Comparison of ENCODE assay signal across 28 cellular contexts in genomic region chr11:70132641-70133040, GRCh38. TPM values are rescaled to one million over a fixed set of nuclear protein-coding genes. Genes with fewer than 3 reads are reported as not detected.
DNase-seq lines count a peak whose midpoint lies in the region; ATAC-seq, FAIRE-seq and TF ChIP-seq lines count a peak whose summit lies in the region.
"Had no signal": no experiment of that assay in that cellular context is flagged by ENCODE, and none has a peak within 500 bp of the region (broad histone marks: within the 10 kb centered on the region; RNA-seq: fewer than 3 reads in every experiment).

No MANE protein-coding gene starts in this region.

- peak overlapping the region; percentile 35 for H2BK12ac ChIP-seq in neuronal stem cell (ENCODE audit: low read length)

- no peak overlapping the region for H4K8ac ChIP-seq in neuronal stem cell (ENCODE audit: low read depth, low read length)

- no TSS peak for BruUV-seq in K562 (replicated peaks; lab: Mats Ljungman, UMichigan)

- H3K4me3 ChIP-seq in ascending aorta: no peak overlapping the region
- H3K4me3 ChIP-seq in K562: no peak overlapping the region
- no peak overlapping the region for H3K4me3 ChIP-seq in neuronal stem cell (ENCODE audit: low read length in 2 of 2)
- H3K4me3 ChIP-seq in thoracic aorta: no peak overlapping the region
- H3K4me3 ChIP-seq: BLaER1 had no signal

- no peak overlapping the region for H2AFZ ChIP-seq in K562 (ENCODE audit: low read depth, low read length)
- no peak overlapping the region for H2AFZ ChIP-seq in neuronal stem cell (ENCODE audit: low read length)

- no peak for FAIRE-seq in K562 (lab: Jason Lieb, UNC)
- FAIRE-seq: A204.1, G401.6, GM12891, GM19239 had no signal

- H3K23ac ChIP-seq in neuronal stem cell (ENCODE audit: low read depth, low read length, poor library complexity): no peak overlapping the region

- CTCF ChIA-PET in K562 (lab: Yijun Ruan, JAX; ENCODE audit: low intra/inter-chr PET ratio): no interaction called here

- no peaks in the 10 kb centered on the region for H3K79me2 ChIP-seq in K562 (ENCODE audit: control insufficient read depth, insufficient read depth, low read length)

- no peaks in the 10 kb centered on the region for H3K79me1 ChIP-seq in neuronal stem cell (ENCODE audit: low read depth, low read length)

- H3K36me3 ChIP-seq in ascending aorta (peaks cover 43 to 55% of the 10 kb centered on the region in 2 donors), K562 (ENCODE audit: control insufficient read depth, insufficient read depth, low read length) (no peaks in the 10 kb centered on the region), neuronal stem cell (replicated peaks in 1 of 2; ENCODE audit: control insufficient read depth in 2 of 2, insufficient read depth in 2 of 2, low read length in 2 of 2) (no peaks in the 10 kb centered on the region), thoracic aorta (peaks cover 42% of the 10 kb centered on the region)
- H3K36me3 ChIP-seq: BE2C, BLaER1 had no signal

- no peak overlapping the region for H4K91ac ChIP-seq in neuronal stem cell (ENCODE audit: low read depth, low read length, poor library complexity)

- in situ Hi-C loops in K562 (cut with MboI): no loop called here
- in situ Hi-C loops in G401 (cut with HindIII; ENCODE audit: low sequenced_read_pairs): no loop called here

- H3K9me3 ChIP-seq in ascending aorta (no peaks in the 10 kb centered on the region), K562 (replicated peaks; ENCODE audit: control insufficient read depth, insufficient read depth, low read depth, low read length) (no peaks in the 10 kb centered on the region), neuronal stem cell (replicated peaks in 1 of 2; ENCODE audit: control insufficient read depth in 2 of 2, insufficient read depth in 1 of 2, low read depth in 1 of 2, low read length in 2 of 2) (no peaks in the 10 kb centered on the region), thoracic aorta (no peaks in the 10 kb centered on the region)
- H3K9me3 ChIP-seq: BE2C, BLaER1 had no signal

- ATAC-seq in K562 (no peak), thoracic aorta (ENCODE audit: insufficient number of reproducible peaks, low FRiP score, low read depth) (no peak), GM19463 (IDR thresholded peaks at IDR 0.05; ENCODE audit: unreplicated experiment) (no peak)

- TF ChIP-seq CTCF in ascending aorta (IDR thresholded peaks at IDR 0.05): no peak
- no peak for TF ChIP-seq CTCF in K562 (IDR thresholded peaks at IDR 0.05 in 2 of 3, conservative IDR thresholded peaks at IDR 0.05 in 1 of 3; ENCODE audit: insufficient read depth in 2 of 3, low read depth in 1 of 3, low read length in 3 of 3)
- no peak for TF ChIP-seq CTCF in thoracic aorta (IDR thresholded peaks at IDR 0.05)

- peaks cover 15% of the 10 kb centered on the region; the same call in 1 of the 2 replicates for H4K20me1 ChIP-seq in K562 (replicated peaks; ENCODE audit: control insufficient read depth, insufficient read depth, low read length)
- H4K20me1 ChIP-seq: BLaER1 had no signal

- H3K9ac ChIP-seq in K562 (ENCODE audit: insufficient read depth in 1 of 2, low read depth in 2 of 2, low read length in 2 of 2) (no peak overlapping the region), neuronal stem cell (ENCODE audit: low read depth, low read length, poor library complexity) (no peak overlapping the region)
- H3K9ac ChIP-seq: BLaER1 had no signal

- peak overlapping the region; percentile 33 for H2BK120ac ChIP-seq in neuronal stem cell (ENCODE audit: low read depth, low read length)

- H3K4me1 ChIP-seq in ascending aorta (peaks cover 13 to 38% of the 10 kb centered on the region in 2 donors), K562 (replicated peaks in 1 of 2; ENCODE audit: control insufficient read depth in 2 of 2, insufficient read depth in 2 of 2, low read length in 2 of 2) (peaks cover 0 to 10% of the 10 kb centered on the region in 2 experiments; a peak in 3 of 5 replicates), neuronal stem cell (ENCODE audit: control insufficient read depth in 2 of 2, insufficient read depth in 1 of 2, low read depth in 1 of 2, low read length in 2 of 2) (peaks cover 11 to 17% of the 10 kb centered on the region in 2 donors), thoracic aorta (ENCODE audit: control insufficient read depth in 1 of 2, low read depth in 2 of 2) (peaks cover 16 to 56% of the 10 kb centered on the region in 2 donors)
- H3K4me1 ChIP-seq: BE2C had no signal

- no peak overlapping the region for H2BK5ac ChIP-seq in neuronal stem cell (ENCODE audit: low read length)

- H2BK15ac ChIP-seq in neuronal stem cell (ENCODE audit: low read length): no peak overlapping the region

- peak overlapping the region; percentile 5 for H3K18ac ChIP-seq in neuronal stem cell (ENCODE audit: low read length)

- no peak for TF ChIP-seq POLR2A in K562 (conservative IDR thresholded peaks at IDR 0.05)

- H3K4me2 ChIP-seq in K562 (ENCODE audit: insufficient read depth, low read length) (no peak overlapping the region), neuronal stem cell (ENCODE audit: insufficient read depth, low read length, poor library complexity, severe bottlenecking) (no peak overlapping the region)

- no peak overlapping the region for H3K14ac ChIP-seq in neuronal stem cell (ENCODE audit: low read length)

- H3K27me3 ChIP-seq in ascending aorta (no peaks in the 10 kb centered on the region), K562 (ENCODE audit: control insufficient read depth in 2 of 2, insufficient read depth in 2 of 2, low read length in 2 of 2) (peaks cover 75 to 96% of the 10 kb centered on the region in 2 experiments), neuronal stem cell (ENCODE audit: control insufficient read depth in 3 of 3, insufficient read depth in 3 of 3, low read depth in 1 of 3, low read length in 3 of 3) (peaks cover 0 to 41% (median 11%) of the 10 kb centered on the region in 3 experiments), thoracic aorta (replicated peaks; ENCODE audit: insufficient read depth) (no peaks in the 10 kb centered on the region)
- H3K27me3 ChIP-seq: BE2C, BLaER1 had no signal

- no peak for TF ChIP-seq RAD21 in K562 (CRISPR knock-in tag; conservative IDR thresholded peaks at IDR 0.05 in 1 of 2, IDR thresholded peaks at IDR 0.05 in 1 of 2)

- H3K9me1 ChIP-seq in K562 (ENCODE audit: control insufficient read depth, insufficient read depth, low read length): no peaks in the 10 kb centered on the region

- 6% methylated on average over 4 of the region's 6 CpGs for WGBS in K562 (ENCODE audit: insufficient coverage, low coverage, missing lambda C conversion rate)
- no CpG with 5 or more reads among the region's 6 CpGs for WGBS in neuronal stem cell (ENCODE audit: extremely low coverage in 2 of 2, insufficient read length in 2 of 2, insufficient replicate concordance in 1 of 2), 2 donors

- H2AK5ac ChIP-seq in neuronal stem cell (ENCODE audit: low read depth, low read length): peak overlapping the region; percentile 82

- DNase-seq in ascending aorta (ENCODE audit: low spot score in 2 of 2) (no peak), K562 (ENCODE audit: extremely low read depth in 1 of 4, low spot score in 3 of 4) (no peak), neuronal stem cell (ENCODE audit: low spot score) (no peak), thoracic aorta (ENCODE audit: low spot score) (no peak), cerebellum (ENCODE audit: low spot score) (no peak), G401 (ENCODE audit: low spot score) (no peak)
- DNase-seq: 8988T; ACHN; BE2C; C1 segment of cervical spinal cord; CD4-positive, alpha-beta memory T cell; CD4-positive, CD25-positive, alpha-beta regulatory T cell; CD8-positive, alpha-beta memory T cell; COR-L47; DMS 273 treated with DMSO at 0.1 percent for 48 hours; DMS153; DMS53; DMS79; DND-41; EL; GF-D8 had no signal

- peak overlapping the region; percentile 12 to 86 for H3K27ac ChIP-seq in ascending aorta
- H3K27ac ChIP-seq in K562 (ENCODE audit: extremely low read depth, low read depth, low read length): no peak overlapping the region
- no peak overlapping the region for H3K27ac ChIP-seq in neuronal stem cell (replicated peaks; ENCODE audit: low read length)
- peak overlapping the region; percentile 17 to 63 for H3K27ac ChIP-seq in thoracic aorta
- H3K27ac ChIP-seq: BLaER1 had no signal

- no peak for TF ChIP-seq EP300 in K562 (IDR thresholded peaks at IDR 0.05; ENCODE audit: low read length)

- POLR2A ChIA-PET in K562 (lab: Yijun Ruan, JAX): interaction anchor here (0.7 kb wide), 1 partner anchor 67 kb away, joined by 3 read pairs; no protein-coding TSS in a partner anchor

- intact Hi-C loops in ascending aorta (cut with DNase I) (no loop called here), K562 (cut with micrococcal nuclease) (no loop called here)

- no peak overlapping the region for H3K4ac ChIP-seq in neuronal stem cell (ENCODE audit: low read length)

TF ChIP-seq in K562, 482 proteins besides CTCF, POLR2A, EP300 and RAD21:
- TF ChIP-seq KDM4B (IDR thresholded peaks at IDR 0.05; ENCODE audit: borderline replicate concordance in 2 of 2, low read depth in 1 of 2): no peak
- peak; percentile 39 for TF ChIP-seq ZFP36 (IDR thresholded peaks at IDR 0.05; ENCODE audit: low read depth, low read length, partially characterized antibody)
- no peak for TF ChIP-seq E2F3 (CRISPR knock-in tag; IDR thresholded peaks at IDR 0.05)

RNA-seq across cellular contexts. Expression of gene ANO1, which starts 54.5 kb away (rescaled TPM):
- total RNA-seq in ascending aorta: 244 TPM
- total RNA-seq in K562 (2011; cell fraction: chromatin; rRNA removed; ENCODE audit: low replicate concordance): 0.21 TPM in 1 of 2 replicates, not detected in the other
- total RNA-seq in K562 (2011; cell fraction: nucleolus; rRNA removed): 0.33 and 0.39 TPM in 2 replicates
- total RNA-seq in K562 (2011; cell fraction: nucleoplasm; rRNA removed): not detected in 2 replicates
- total RNA-seq in K562 (2014; rRNA removed): not detected in 2 replicates
- total RNA-seq in K562 (2014; rRNA removed; fragmentation: Illumina TruSeq; extraction: Trizol): not detected in 2 replicates
- not detected in 2 replicates for total RNA-seq in K562 (2015; rRNA removed; fragmentation: Illumina TruSeq; extraction: Trizol)
- total RNA-seq in K562 (2021): 0.13 TPM in 1 of 2 replicates, not detected in the other
- 0.39 TPM in 1 of 2 replicates, not detected in the other for polyA plus RNA-seq in K562 (2011; rRNA removed)
- polyA plus RNA-seq in K562 (2011; cell fraction: cytosol; rRNA removed): 0.01 and 0.10 TPM in 2 replicates
- polyA plus RNA-seq in K562 (2011; cell fraction: nucleus; rRNA removed): 0.16 and 0.38 TPM in 2 replicates
- 0.04 TPM in 1 of 2 replicates, not detected in the other for polyA plus RNA-seq in K562 (2012)
- 0.22 TPM in 1 of 2 replicates, not detected in the other for polyA plus RNA-seq in K562 (2014; fragmentation: Illumina TruSeq; extraction: Trizol)
- polyA plus RNA-seq in K562 (2014; fragmentation: Nextera tagmentation; extraction: Ambion mirVana): not detected
- polyA plus RNA-seq in K562 (2014; rRNA removed): not detected in 2 replicates
- polyA minus RNA-seq in K562 (2011; rRNA and poly(A)+ RNA removed): 0.12 TPM in 1 of 2 replicates, not detected in the other
- polyA minus RNA-seq in K562 (2011; cell fraction: cytosol; rRNA and poly(A)+ RNA removed): not detected in 2 replicates
- polyA minus RNA-seq in K562 (2011; cell fraction: nucleus; rRNA and poly(A)+ RNA removed): 0.11 and 0.27 TPM in 2 replicates
- 0.20 TPM for polyA plus RNA-seq in neuronal stem cell (2013, experiment 1 of 2)
- polyA plus RNA-seq in neuronal stem cell (2013, experiment 2 of 2): 0.28 TPM
- total RNA-seq in thoracic aorta: 100 to 1,000 TPM; 122 to 161 TPM
- total RNA-seq in cerebellum: 8.4 TPM
- not detected in 2 replicates for total RNA-seq in G401 (2014; rRNA removed; shearing (Covaris generic))
- total RNA-seq: CD4-positive, alpha-beta memory T cell; CD4-positive, CD25-positive, alpha-beta regulatory T cell; CD8-positive, alpha-beta memory T cell had no signal
- polyA plus RNA-seq: CD14-positive monocyte; CD4-positive, alpha-beta memory T cell; CD4-positive, CD25-positive, alpha-beta regulatory T cell; CD8-positive, alpha-beta memory T cell had no signal

Comparison
In these comparisons a context has a peak if more than half of its experiments do, and no peak if none do; other contexts are left out.
1. H3K27ac ChIP-seq: peak in ascending aorta (2 of 2) and thoracic aorta (2 of 2); none in K562 (single experiment) and neuronal stem cell (single experiment).
2. RNA of gene ANO1, which starts 54.5 kb away (total RNA-seq): 244 TPM in ascending aorta (single experiment) and 122 to 161 TPM in thoracic aorta; 8.4 TPM in cerebellum (single experiment), 0.13 to 0.39 TPM in K562 and not detected in G401; every median in the first group is over 10 times any median in the second.